ENCODE assay signal across 21 cellular contexts in genomic region chr20:22768779-22769178, GRCh38.
DNase-seq lines count a peak whose midpoint lies in the region; ATAC-seq, FAIRE-seq and TF ChIP-seq lines count a peak whose summit lies in the region.
"Had no signal": no experiment of that assay in that cellular context is flagged by ENCODE, and none has a peak within 500 bp of the region (broad histone marks: within the 10 kb centered on the region; RNA-seq: fewer than 3 reads in every experiment).

No MANE protein-coding gene starts in this region.

- no peaks in the 10 kb centered on the region for H3K27me3 ChIP-seq in MG63
- no peaks in the 10 kb centered on the region for H3K27me3 ChIP-seq in bronchial epithelial cell (ENCODE audit: control insufficient read depth, insufficient read depth, low read length)
- H3K27me3 ChIP-seq in testis, result no peaks in the 10 kb centered on the region
- H3K27me3 ChIP-seq in CD8-positive, alpha-beta T cell (ENCODE audit: insufficient read depth, low read length), result no peaks in the 10 kb centered on the region
- peaks cover 10% of the 10 kb centered on the region for H3K27me3 ChIP-seq in gastroesophageal sphincter
- H3K27me3 ChIP-seq: ascending aorta, heart right ventricle had no signal

- no peak overlapping the region for H3K4me3 Mint-ChIP-seq in CD8-positive, alpha-beta T cell
- H3K4me3 Mint-ChIP-seq: activated CD8-positive, alpha-beta memory T cell treated with anti-CD3 and anti-CD28 coated beads, Interleukin-2, amount 10 ng/mL, durations not matched to agents 7 days and 5 days; CD8-positive, alpha-beta memory T cell; immature natural killer cell; stimulated activated naive B cell treated with anti-CD40 and anti-IgM and Interleukin-4, amounts not matched to agents 10 μg/mL and 1 μg/mL and 100 μg/mL, for 72 hours; T-helper 1 cell treated with Interleukin-12 subunit alpha and Interleukin-12 subunit beta and Interleukin-4 antibody, amounts not matched to agents 30 μg/mL and 1 μg/mL, for 36 hours had no signal

- CTCF ChIA-PET in CD8-positive, alpha-beta T cell (lab: Charles Lee), result no interaction called here

- DNase-seq in MG63 (peak; percentile 15), bronchial epithelial cell (ENCODE audit: low read depth) (peak; percentile 44), islet precursor cell (peak; percentile 77), testis (peak; percentile 52)
- DNase-seq in CD8-positive, alpha-beta T cell, result no peak
- DNase-seq: activated CD4-positive, alpha-beta T cell treated with anti-CD3 and anti-CD28 coated beads for 48 hours; activated CD8-positive, alpha-beta memory T cell treated with anti-CD3 and anti-CD28 coated beads, Interleukin-2, amount 10 ng/mL, durations not matched to agents 7 days and 5 days; activated naive CD4-positive, alpha-beta T cell treated with anti-CD3 and anti-CD28 coated beads, Interleukin-2, amount 50 U/mL, for 16 hours; CD8-positive, alpha-beta memory T cell; heart right ventricle; immature natural killer cell; NCI-H2081; NCI-H446 treated with DMSO at 0.1 percent for 48 hours; stimulated activated CD4-positive, alpha-beta T cell treated with anti-CD3 and anti-CD28 coated beads, Interleukin-2, amount 100 ng/mL, for 48 hours; stimulated activated naive B cell treated with anti-CD40 and anti-IgM and Interleukin-4, amounts not matched to agents 10 μg/mL and 1 μg/mL and 100 μg/mL, for 72 hours had no signal

- no peak overlapping the region for H3K27ac Mint-ChIP-seq in CD8-positive, alpha-beta T cell
- H3K27ac Mint-ChIP-seq: activated CD8-positive, alpha-beta memory T cell treated with anti-CD3 and anti-CD28 coated beads, Interleukin-2, amount 10 ng/mL, durations not matched to agents 7 days and 5 days; CD8-positive, alpha-beta memory T cell; immature natural killer cell; stimulated activated naive B cell treated with anti-CD40 and anti-IgM and Interleukin-4, amounts not matched to agents 10 μg/mL and 1 μg/mL and 100 μg/mL, for 72 hours; T-helper 1 cell treated with Interleukin-12 subunit alpha and Interleukin-12 subunit beta and Interleukin-4 antibody, amounts not matched to agents 30 μg/mL and 1 μg/mL, for 36 hours had no signal

- H3K36me3 ChIP-seq in MG63, result no peaks in the 10 kb centered on the region
- no peaks in the 10 kb centered on the region for H3K36me3 ChIP-seq in bronchial epithelial cell (ENCODE audit: control insufficient read depth, insufficient read depth, low read length)
- no peaks in the 10 kb centered on the region for H3K36me3 ChIP-seq in testis (ENCODE audit: low read depth, missing control alignments)
- H3K36me3 ChIP-seq in CD8-positive, alpha-beta T cell (ENCODE audit: insufficient read depth, low read length), result no peaks in the 10 kb centered on the region
- no peaks in the 10 kb centered on the region for H3K36me3 ChIP-seq in gastroesophageal sphincter
- H3K36me3 ChIP-seq: ascending aorta, heart right ventricle, thoracic aorta had no signal

- no peak for TF ChIP-seq EP300 in gastroesophageal sphincter (IDR thresholded peaks at IDR 0.05)

- POLR2A ChIA-PET in CD8-positive, alpha-beta T cell (lab: Charles Lee), result no interaction called here

- H3K4me1 ChIP-seq in testis (no peaks in the 10 kb centered on the region), gastroesophageal sphincter (peaks cover 0 to under 1% (median 0%) of the 10 kb centered on the region in 3 donors)
- H3K4me1 ChIP-seq in CD8-positive, alpha-beta T cell (ENCODE audit: insufficient read depth, low read length), result no peaks in the 10 kb centered on the region

- TF ChIP-seq POLR2A in testis (IDR thresholded peaks at IDR 0.05) (no peak), gastroesophageal sphincter (IDR thresholded peaks at IDR 0.05) (no peak), GM18505 (IDR thresholded peaks at IDR 0.05; ENCODE audit: borderline replicate concordance, extremely low read depth, insufficient read depth, insufficient read length) (no peak)

- 32 to 35% methylated on average over 3 of the region's 3 CpGs for WGBS in testis, 2 donors
- 24 to 29% methylated on average over 1 to 3 of the region's 3 CpGs for WGBS in gastroesophageal sphincter (ENCODE audit: low coverage in 1 of 2), 2 donors

- intact Hi-C loops in testis (cut with DNase I; ENCODE audit: low total_unique reads), result no loop called here
- intact Hi-C loops in CD8-positive, alpha-beta T cell (cut with DNase I, micrococcal nuclease), result no loop called here

- H3K4me3 ChIP-seq in MG63 (no peak overlapping the region), bronchial epithelial cell (ENCODE audit: low read depth, low read length) (no peak overlapping the region), testis (no peak overlapping the region), gastroesophageal sphincter (no peak overlapping the region)
- no peak overlapping the region for H3K4me3 ChIP-seq in CD8-positive, alpha-beta T cell (ENCODE audit: low read depth, low read length)
- H3K4me3 ChIP-seq: ascending aorta, heart right ventricle, thoracic aorta had no signal

- no peaks in the 10 kb centered on the region for H3K4me1 Mint-ChIP-seq in CD8-positive, alpha-beta T cell (ENCODE audit: low read depth)
- H3K4me1 Mint-ChIP-seq: activated CD8-positive, alpha-beta memory T cell treated with anti-CD3 and anti-CD28 coated beads, Interleukin-2, amount 10 ng/mL, durations not matched to agents 7 days and 5 days; CD8-positive, alpha-beta memory T cell; immature natural killer cell; stimulated activated naive B cell treated with anti-CD40 and anti-IgM and Interleukin-4, amounts not matched to agents 10 μg/mL and 1 μg/mL and 100 μg/mL, for 72 hours had no signal

- TF ChIP-seq CTCF in bronchial epithelial cell (IDR thresholded peaks at IDR 0.05; ENCODE audit: insufficient read depth, low read length, severe bottlenecking), result no peak
- no peak for TF ChIP-seq CTCF in testis (IDR thresholded peaks at IDR 0.05)
- TF ChIP-seq CTCF in CD8-positive, alpha-beta T cell (IDR thresholded peaks at IDR 0.05), result no peak
- TF ChIP-seq CTCF in gastroesophageal sphincter (IDR thresholded peaks at IDR 0.05), result no peak

- peaks cover 4% of the 10 kb centered on the region for H3K9me3 Mint-ChIP-seq in CD8-positive, alpha-beta T cell
- H3K9me3 Mint-ChIP-seq: stimulated activated naive B cell treated with anti-CD40 and anti-IgM and Interleukin-4, amounts not matched to agents 10 μg/mL and 1 μg/mL and 100 μg/mL, for 72 hours; T-helper 1 cell treated with Interleukin-12 subunit alpha and Interleukin-12 subunit beta and Interleukin-4 antibody, amounts not matched to agents 30 μg/mL and 1 μg/mL, for 36 hours had no signal

- no peaks in the 10 kb centered on the region for H3K36me3 Mint-ChIP-seq in CD8-positive, alpha-beta T cell
- H3K36me3 Mint-ChIP-seq: activated CD8-positive, alpha-beta memory T cell treated with anti-CD3 and anti-CD28 coated beads, Interleukin-2, amount 10 ng/mL, durations not matched to agents 7 days and 5 days; CD8-positive, alpha-beta memory T cell; immature natural killer cell; stimulated activated naive B cell treated with anti-CD40 and anti-IgM and Interleukin-4, amounts not matched to agents 10 μg/mL and 1 μg/mL and 100 μg/mL, for 72 hours had no signal

- H3K27ac ChIP-seq in testis, result no peak overlapping the region
- H3K27ac ChIP-seq in CD8-positive, alpha-beta T cell (ENCODE audit: low read depth, low read length), result no peak overlapping the region
- H3K27ac ChIP-seq in gastroesophageal sphincter, result no peak overlapping the region
- H3K27ac ChIP-seq: ascending aorta, heart right ventricle, thoracic aorta had no signal

- ATAC-seq in CD8-positive, alpha-beta T cell, result no peak
- ATAC-seq in gastroesophageal sphincter (no peak), GM18505 (IDR thresholded peaks at IDR 0.05; ENCODE audit: unreplicated experiment) (no peak)
- ATAC-seq: activated CD8-positive, alpha-beta memory T cell treated with anti-CD3 and anti-CD28 coated beads, Interleukin-2, amount 10 ng/mL, durations not matched to agents 7 days and 5 days; heart right ventricle; HepG2; stimulated activated naive B cell treated with anti-CD40 and anti-IgM and Interleukin-4, amounts not matched to agents 10 μg/mL and 1 μg/mL and 100 μg/mL, for 72 hours had no signal

- H3K27me3 Mint-ChIP-seq in CD8-positive, alpha-beta T cell (ENCODE audit: low read depth), result no peaks in the 10 kb centered on the region
- H3K27me3 Mint-ChIP-seq: activated CD8-positive, alpha-beta memory T cell treated with anti-CD3 and anti-CD28 coated beads, Interleukin-2, amount 10 ng/mL, durations not matched to agents 7 days and 5 days; CD8-positive, alpha-beta memory T cell had no signal

- H3K9me3 ChIP-seq in MG63 (no peaks in the 10 kb centered on the region), testis (no peaks in the 10 kb centered on the region), gastroesophageal sphincter (no peaks in the 10 kb centered on the region)
- no peaks in the 10 kb centered on the region for H3K9me3 ChIP-seq in CD8-positive, alpha-beta T cell (ENCODE audit: low read length)
- H3K9me3 ChIP-seq: ascending aorta, heart right ventricle, thoracic aorta had no signal

- no peak for FAIRE-seq in bronchial epithelial cell (lab: Jason Lieb, UNC)
- FAIRE-seq: HepG2 had no signal

Comparison
In these comparisons a context has a peak if more than half of its experiments do, and no peak if none do; other contexts are left out.
1. DNase-seq: peak in MG63 (single experiment), bronchial epithelial cell (single experiment), islet precursor cell (single experiment) and testis (single experiment); none in CD8-positive, alpha-beta T cell (0 of 7).